Comparison of ENCODE assay signal across 1 cellular context in the genomic region with DNA sequence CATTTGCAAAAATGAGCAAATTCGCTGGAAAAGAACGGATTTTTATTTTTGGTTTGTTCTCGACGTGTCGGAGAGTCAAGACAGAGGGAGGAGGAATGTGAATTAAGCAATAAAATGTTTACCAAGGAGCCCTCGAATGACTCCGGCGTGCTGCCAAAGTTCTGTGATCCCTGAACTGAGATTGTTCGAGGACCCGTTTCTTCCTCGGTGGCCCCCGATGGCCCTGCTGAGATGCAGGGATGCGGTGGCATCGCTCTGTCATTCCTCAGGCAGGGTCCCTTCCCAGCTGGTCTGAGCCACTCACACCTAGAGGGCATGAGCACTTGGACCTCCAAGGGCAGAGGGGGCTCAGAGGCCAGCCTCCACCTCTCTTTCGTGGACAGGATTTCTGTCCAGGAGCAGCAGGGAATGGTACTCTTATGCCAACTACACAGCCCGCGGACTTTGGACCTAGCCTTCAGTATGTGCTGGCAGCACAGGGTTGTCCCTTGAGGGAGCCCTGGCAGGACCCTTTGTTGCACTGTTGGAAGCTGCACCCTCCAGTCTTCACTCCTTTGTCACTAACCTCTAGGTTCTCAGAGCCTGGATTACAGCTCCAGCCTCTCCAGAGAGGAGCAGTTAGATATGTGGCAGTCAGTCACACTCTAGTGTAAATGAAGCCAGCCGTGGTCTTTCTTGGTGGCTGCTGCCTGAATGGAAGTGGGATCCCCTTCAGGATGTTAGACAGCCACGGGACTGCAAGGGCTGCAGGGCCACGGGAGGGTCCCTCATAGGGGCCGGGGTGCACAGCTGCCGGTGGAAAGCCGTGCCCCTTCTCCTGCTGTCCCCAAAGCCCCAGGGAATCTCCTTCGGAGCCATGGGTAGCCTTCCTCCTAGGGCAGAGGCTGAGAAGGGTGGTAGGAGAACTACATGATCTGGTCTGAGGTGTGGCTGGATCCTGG.
TF ChIP-seq lines count a peak whose summit lies in the region.

No MANE protein-coding gene starts in this region.

TF ChIP-seq in WTC11, 78 proteins besides CTCF, POLR2A, EP300 and RAD21 (continued from another document):
- TF ChIP-seq, protein P1, sequence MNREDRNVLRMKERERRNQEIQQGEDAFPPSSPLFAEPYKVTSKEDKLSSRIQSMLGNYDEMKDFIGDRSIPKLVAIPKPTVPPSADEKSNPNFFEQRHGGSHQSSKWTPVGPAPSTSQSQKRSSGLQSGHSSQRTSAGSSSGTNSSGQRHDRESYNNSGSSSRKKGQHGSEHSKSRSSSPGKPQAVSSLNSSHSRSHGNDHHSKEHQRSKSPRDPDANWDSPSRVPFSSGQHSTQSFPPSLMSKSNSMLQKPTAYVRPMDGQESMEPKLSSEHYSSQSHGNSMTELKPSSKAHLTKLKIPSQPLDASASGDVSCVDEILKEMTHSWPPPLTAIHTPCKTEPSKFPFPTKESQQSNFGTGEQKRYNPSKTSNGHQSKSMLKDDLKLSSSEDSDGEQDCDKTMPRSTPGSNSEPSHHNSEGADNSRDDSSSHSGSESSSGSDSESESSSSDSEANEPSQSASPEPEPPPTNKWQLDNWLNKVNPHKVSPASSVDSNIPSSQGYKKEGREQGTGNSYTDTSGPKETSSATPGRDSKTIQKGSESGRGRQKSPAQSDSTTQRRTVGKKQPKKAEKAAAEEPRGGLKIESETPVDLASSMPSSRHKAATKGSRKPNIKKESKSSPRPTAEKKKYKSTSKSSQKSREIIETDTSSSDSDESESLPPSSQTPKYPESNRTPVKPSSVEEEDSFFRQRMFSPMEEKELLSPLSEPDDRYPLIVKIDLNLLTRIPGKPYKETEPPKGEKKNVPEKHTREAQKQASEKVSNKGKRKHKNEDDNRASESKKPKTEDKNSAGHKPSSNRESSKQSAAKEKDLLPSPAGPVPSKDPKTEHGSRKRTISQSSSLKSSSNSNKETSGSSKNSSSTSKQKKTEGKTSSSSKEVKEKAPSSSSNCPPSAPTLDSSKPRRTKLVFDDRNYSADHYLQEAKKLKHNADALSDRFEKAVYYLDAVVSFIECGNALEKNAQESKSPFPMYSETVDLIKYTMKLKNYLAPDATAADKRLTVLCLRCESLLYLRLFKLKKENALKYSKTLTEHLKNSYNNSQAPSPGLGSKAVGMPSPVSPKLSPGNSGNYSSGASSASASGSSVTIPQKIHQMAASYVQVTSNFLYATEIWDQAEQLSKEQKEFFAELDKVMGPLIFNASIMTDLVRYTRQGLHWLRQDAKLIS (CRISPR knock-in tag; IDR thresholded peaks at IDR 0.05; ENCODE audit: borderline replicate concordance): no peak
- TF ChIP-seq, protein P2, sequence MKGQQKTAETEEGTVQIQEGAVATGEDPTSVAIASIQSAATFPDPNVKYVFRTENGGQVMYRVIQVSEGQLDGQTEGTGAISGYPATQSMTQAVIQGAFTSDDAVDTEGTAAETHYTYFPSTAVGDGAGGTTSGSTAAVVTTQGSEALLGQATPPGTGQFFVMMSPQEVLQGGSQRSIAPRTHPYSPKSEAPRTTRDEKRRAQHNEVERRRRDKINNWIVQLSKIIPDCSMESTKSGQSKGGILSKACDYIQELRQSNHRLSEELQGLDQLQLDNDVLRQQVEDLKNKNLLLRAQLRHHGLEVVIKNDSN (CRISPR knock-in tag; IDR thresholded peaks at IDR 0.05): no peak
- no peak for TF ChIP-seq IRF2 (CRISPR knock-in tag; IDR thresholded peaks at IDR 0.05; ENCODE audit: borderline replicate concordance, low read depth)
- TF ChIP-seq ESRRA (CRISPR knock-in tag; IDR thresholded peaks at IDR 0.05; ENCODE audit: borderline replicate concordance): no peak
- TF ChIP-seq TEAD4 (CRISPR knock-in tag; IDR thresholded peaks at IDR 0.05): no peak
- TF ChIP-seq E2F5 (CRISPR knock-in tag; IDR thresholded peaks at IDR 0.05): no peak
